In genomic region chr19:41859618-41860418, GRCh38 we compare ENCODE assay signal across 8 cellular contexts. TPM values are rescaled to one million over a fixed set of nuclear protein-coding genes. Genes with fewer than 3 reads are reported as not detected.
DNase-seq lines count a peak whose midpoint lies in the region; ATAC-seq and TF ChIP-seq lines count a peak whose summit lies in the region.

RPS19 (plus strand) TSS chr19:41860255; CDS start chr19:41860775, 520 bp downstream.

- CTCF ChIA-PET in Panc1 (lab: Charles Lee) = interaction anchor here (0.5 to 0.7 kb wide), 2 partner anchors 17 to 83 kb away, joined by 3 to 7 read pairs; no protein-coding TSS in a partner anchor

- POLR2A ChIA-PET in Panc1 (lab: Charles Lee) = interaction anchor here (0.6 to 1.4 kb wide), 2 partner anchors 11 to 39 kb away, joined by 4 to 9 read pairs; no protein-coding TSS in a partner anchor

- intact Hi-C loops in Panc1 (cut with micrococcal nuclease; ENCODE audit: unreplicated experiment) = no loop called here

- H3K4me1 Mint-ChIP-seq in activated T-cell treated with anti-CD3 and anti-CD28 coated beads, Interleukin-2, amount 50 U/mL, for 4 hours (ENCODE audit: low read depth) = peaks cover 44% of the 10 kb centered on the region

- H3K79me2 ChIP-seq in DND-41 (ENCODE audit: insufficient read depth, low read length) (peaks cover 48% of the 10 kb centered on the region), KMS-11 (ENCODE audit: insufficient read depth, low read depth) (peaks cover 45% of the 10 kb centered on the region)

- peaks cover 2% of the 10 kb centered on the region for H3K27me3 Mint-ChIP-seq in activated T-cell treated with anti-CD3 and anti-CD28 coated beads, Interleukin-2, amount 50 U/mL, for 4 hours (ENCODE audit: low read depth)

- H3K4me1 ChIP-seq in DND-41 (ENCODE audit: insufficient read depth, low read length) = peaks cover 49% of the 10 kb centered on the region
- peaks cover 44% of the 10 kb centered on the region for H3K4me1 ChIP-seq in KMS-11 (ENCODE audit: low read depth, poor library complexity, severe bottlenecking)
- peaks cover 28% of the 10 kb centered on the region for H3K4me1 ChIP-seq in Panc1 (ENCODE audit: control insufficient read depth, insufficient read depth, low read length)
- H3K4me1 ChIP-seq in mucosa of stomach (ENCODE audit: control insufficient read depth, insufficient read depth, low read length) = peaks cover 37% of the 10 kb centered on the region

- H2AFZ ChIP-seq in DND-41 (ENCODE audit: low read depth, low read length) = peak within 1 kb of the TSS; percentile 76
- H2AFZ ChIP-seq in KMS-11 (ENCODE audit: low read depth) = peak within 1 kb of the TSS; percentile 75

- H3K9me3 ChIP-seq in DND-41 (ENCODE audit: insufficient read depth, low read length, severe bottlenecking) (no peaks in the 10 kb centered on the region), Panc1 (ENCODE audit: control insufficient read depth, insufficient read depth, low read depth, low read length) (no peaks in the 10 kb centered on the region), mucosa of stomach (ENCODE audit: control insufficient read depth, low read length) (no peaks in the 10 kb centered on the region)

- TF ChIP-seq CTCF in DND-41 (IDR thresholded peaks at IDR 0.05; ENCODE audit: borderline replicate concordance, extremely low read depth, low read length, poor library complexity, severe bottlenecking) (peak; percentile 42), KMS-11 (conservative IDR thresholded peaks at IDR 0.05; ENCODE audit: low read depth, low read length) (peak; percentile 76), Panc1 (IDR thresholded peaks at IDR 0.05) (no peak; the same call in 1 of the 2 replicates)

- peak; percentile 83 for ATAC-seq in DND-41 (ENCODE audit: insufficient read depth, low read depth)
- peak; percentile 72 for ATAC-seq in GM21737 (IDR thresholded peaks at IDR 0.05; ENCODE audit: unreplicated experiment)
- ATAC-seq in Panc1 = peak; percentile 92
- peak; percentile 84 to 87 for ATAC-seq in activated T-cell treated with anti-CD3 and anti-CD28 coated beads, Interleukin-2, amount 50 U/mL, for 4 hours

- no peaks in the 10 kb centered on the region for H3K27me3 ChIP-seq in DND-41 (ENCODE audit: insufficient read depth, low read length, poor library complexity)
- H3K27me3 ChIP-seq in KMS-11 (ENCODE audit: insufficient read depth, low read depth) = peaks cover 7% of the 10 kb centered on the region; the same call in 1 of the 2 replicates
- no peaks in the 10 kb centered on the region for H3K27me3 ChIP-seq in Panc1 (ENCODE audit: control insufficient read depth, insufficient read depth, low read length)
- H3K27me3 ChIP-seq in mucosa of stomach (ENCODE audit: control insufficient read depth, insufficient read depth, low read length) = no peaks in the 10 kb centered on the region

- no TSS peak for BruUV-seq in Panc1 (replicated peaks; lab: Mats Ljungman, UMichigan)

- H3K36me3 Mint-ChIP-seq in activated T-cell treated with anti-CD3 and anti-CD28 coated beads, Interleukin-2, amount 50 U/mL, for 4 hours (ENCODE audit: insufficient read depth) = peaks cover 39% of the 10 kb centered on the region

- H3K4me2 ChIP-seq in DND-41 (ENCODE audit: insufficient read depth, low read length) = peak within 1 kb of the TSS; percentile 96
- H3K4me2 ChIP-seq in KMS-11 = peak within 1 kb of the TSS; percentile 97

- H4K20me1 ChIP-seq in DND-41 (ENCODE audit: insufficient read depth, low read length) (peaks cover 41% of the 10 kb centered on the region), KMS-11 (ENCODE audit: insufficient read depth) (peaks cover 17% of the 10 kb centered on the region)

- H3K9me3 Mint-ChIP-seq in activated T-cell treated with anti-CD3 and anti-CD28 coated beads, Interleukin-2, amount 50 U/mL, for 4 hours = no peaks in the 10 kb centered on the region

- in situ Hi-C loops in Panc1 (cut with HindIII; ENCODE audit: low pct_unique_long_range_greater_than_20kb, low sequenced_read_pairs) = no loop called here

- H3K9ac ChIP-seq in DND-41 (ENCODE audit: low read depth, low read length) (peak within 1 kb of the TSS; percentile 77), KMS-11 (peak within 1 kb of the TSS; percentile 99), mucosa of stomach (ENCODE audit: low read length) (peak within 1 kb of the TSS; percentile 94)

- H3K4me3 ChIP-seq in DND-41 (ENCODE audit: low read depth in 1 of 2, low read length in 2 of 2) (peak within 1 kb of the TSS; percentile 50 to 78), KMS-11 (IDR thresholded peaks at IDR 0.05; ENCODE audit: insufficient read depth, low read depth, low read length) (no peak within 1 kb of the TSS), Panc1 (ENCODE audit: low read depth in 2 of 2, low read length in 2 of 2) (peak within 1 kb of the TSS; percentile 94), mucosa of stomach (ENCODE audit: low read length) (peak within 1 kb of the TSS; percentile 72)

- H3K27ac ChIP-seq in DND-41 (ENCODE audit: low read length) (peak within 1 kb of the TSS; percentile 97), KMS-11 (peak within 1 kb of the TSS; percentile 82), Panc1 (ENCODE audit: low read length) (peak within 1 kb of the TSS; percentile 94)

- H3K36me3 ChIP-seq in DND-41 (ENCODE audit: insufficient read depth, low read length) (peaks cover 45% of the 10 kb centered on the region), KMS-11 (ENCODE audit: insufficient read depth) (peaks cover 33% of the 10 kb centered on the region; the same call in 1 of the 2 replicates), Panc1 (ENCODE audit: control insufficient read depth, insufficient read depth, low read length) (peaks cover 29% of the 10 kb centered on the region), mucosa of stomach (ENCODE audit: control insufficient read depth, insufficient read depth, low read length) (peaks cover 9% of the 10 kb centered on the region)

- H3K4me3 Mint-ChIP-seq in activated T-cell treated with anti-CD3 and anti-CD28 coated beads, Interleukin-2, amount 50 U/mL, for 4 hours = peak within 1 kb of the TSS; percentile 88

- DNase-seq in DND-41 (peak; percentile 99), Panc1 (ENCODE audit: low read depth, low spot score) (peak; percentile 87), erythroblast (lab: John Stamatoyannopoulos, UW) (peak; percentile 99)
- peak; percentile 98 for DNase-seq in activated T-cell treated with anti-CD3 and anti-CD28 coated beads, Interleukin-2, amount 50 U/mL, for 4 hours
- DNase-seq in stimulated activated CD8-positive, alpha-beta memory T cell treated with anti-CD3 and anti-CD28 coated beads, Interleukin-7, amount 100 ng/mL, for 1 hour (ENCODE audit: low read depth in 2 of 2) = peak; percentile 96 to 98

- peak; percentile 87 for TF ChIP-seq POLR2A in erythroblast (IDR thresholded peaks at IDR 0.05; ENCODE audit: low read length)

RNA-seq across cellular contexts. Expression of gene RPS19, which starts in this region (rescaled TPM):
- 1,349 TPM for total RNA-seq in Panc1 (2021; ENCODE audit: unreplicated experiment)
- polyA plus RNA-seq in Panc1 (2012; ENCODE audit: insufficient read length) = 1,726 TPM
- 1,000 to 10,000 TPM; 3,437 to 3,718 (median 3,468) TPM for total RNA-seq in activated T-cell treated with anti-CD3 and anti-CD28 coated beads, Interleukin-2, amount 50 U/mL, for 4 hours
